In the genomic region with DNA sequence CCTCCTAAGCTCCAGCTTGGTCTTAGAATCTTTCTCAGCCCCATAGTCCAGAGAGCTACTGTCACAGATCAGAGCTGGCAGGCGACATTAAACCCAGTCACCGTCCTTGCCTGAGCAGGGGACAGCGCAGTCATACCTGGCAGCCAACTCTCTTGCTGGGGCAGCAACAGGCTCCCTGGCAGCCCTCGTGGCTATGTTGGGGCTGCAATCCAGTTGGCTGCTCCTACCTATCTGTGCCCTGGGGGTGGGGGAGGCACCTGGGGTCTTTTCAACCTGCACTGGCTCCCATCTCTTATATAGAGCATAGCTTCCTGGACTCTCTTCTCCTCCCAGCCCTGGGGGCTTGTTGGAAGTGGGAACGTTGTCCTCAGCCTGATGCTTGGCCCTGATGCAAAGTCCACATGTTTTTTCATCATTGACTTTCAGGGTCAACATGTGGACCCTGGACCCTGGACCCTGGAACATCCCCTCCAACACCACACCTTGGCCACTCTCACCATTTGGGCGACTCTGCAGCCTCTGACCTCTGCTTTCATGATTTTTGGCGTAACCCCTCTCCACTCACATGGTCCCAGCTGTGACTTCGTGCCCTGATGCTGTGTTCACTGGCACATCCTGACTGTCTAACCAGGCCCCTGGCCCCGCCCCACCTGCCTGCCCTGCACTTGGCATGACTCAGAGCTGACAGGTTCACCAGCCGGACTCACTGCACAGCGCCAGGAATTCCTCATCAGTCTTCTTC, we compare ENCODE assay signal across 10 cellular contexts. TPM values are rescaled to one million over a fixed set of nuclear protein-coding genes. Genes with fewer than 3 reads are reported as not detected.
DNase-seq lines count a peak whose midpoint lies in the region; ATAC-seq and TF ChIP-seq lines count a peak whose summit lies in the region.
"Had no signal": no experiment of that assay in that cellular context is flagged by ENCODE, and none has a peak within 500 bp of the region (broad histone marks: within the 10 kb centered on the region; RNA-seq: fewer than 3 reads in every experiment).

No MANE protein-coding gene starts in this region.

- H3K79me1 ChIP-seq in neuronal stem cell (ENCODE audit: low read depth, low read length): no peaks in the 10 kb centered on the region

- H3K14ac ChIP-seq in neuronal stem cell (ENCODE audit: low read length): no peak overlapping the region

- no peak overlapping the region for H2BK12ac ChIP-seq in neuronal stem cell (ENCODE audit: low read length)

- peak overlapping the region; percentile 1 for H3K9ac ChIP-seq in neuronal stem cell (ENCODE audit: low read depth, low read length, poor library complexity)

- no peak for TF ChIP-seq CTCF in coronary artery (IDR thresholded peaks at IDR 0.05)

- no peak for ATAC-seq in HG02623 (IDR thresholded peaks at IDR 0.05; ENCODE audit: unreplicated experiment)

- WGBS in neuronal stem cell (ENCODE audit: extremely low coverage in 2 of 2, insufficient read length in 2 of 2, insufficient replicate concordance in 1 of 2), 2 donors: no CpG with 5 or more reads among the region's 11 CpGs

- no peak overlapping the region for H3K4me3 ChIP-seq in coronary artery
- H3K4me3 ChIP-seq in neuronal stem cell (ENCODE audit: low read length in 2 of 2): no peak overlapping the region

- H3K4ac ChIP-seq in neuronal stem cell (ENCODE audit: low read length): no peak overlapping the region

- H2BK15ac ChIP-seq in neuronal stem cell (ENCODE audit: low read length): peak overlapping the region; percentile 22

- H2BK5ac ChIP-seq in neuronal stem cell (ENCODE audit: low read length): no peak overlapping the region

- peak overlapping the region; percentile 22 for H2AK5ac ChIP-seq in neuronal stem cell (ENCODE audit: low read depth, low read length)

- H3K36me3 ChIP-seq in neuronal stem cell (replicated peaks in 1 of 2; ENCODE audit: control insufficient read depth in 2 of 2, insufficient read depth in 2 of 2, low read length in 2 of 2): no peaks in the 10 kb centered on the region

- H3K23ac ChIP-seq in neuronal stem cell (ENCODE audit: low read depth, low read length, poor library complexity): no peak overlapping the region

- H3K27me3 ChIP-seq in neuronal stem cell (ENCODE audit: control insufficient read depth in 3 of 3, insufficient read depth in 3 of 3, low read depth in 1 of 3, low read length in 3 of 3): no peaks in the 10 kb centered on the region

- H3K4me2 ChIP-seq in neuronal stem cell (ENCODE audit: insufficient read depth, low read length, poor library complexity, severe bottlenecking): no peak overlapping the region

- peaks cover 2% of the 10 kb centered on the region in 2 donors for H3K9me3 ChIP-seq in neuronal stem cell (replicated peaks in 1 of 2; ENCODE audit: control insufficient read depth in 2 of 2, insufficient read depth in 1 of 2, low read depth in 1 of 2, low read length in 2 of 2)

- no peak overlapping the region for H2AFZ ChIP-seq in neuronal stem cell (ENCODE audit: low read length)

- H3K4me1 ChIP-seq in neuronal stem cell (ENCODE audit: control insufficient read depth in 2 of 2, insufficient read depth in 1 of 2, low read depth in 1 of 2, low read length in 2 of 2): peaks cover 13 to 18% of the 10 kb centered on the region in 2 donors

- no peak overlapping the region for H4K8ac ChIP-seq in neuronal stem cell (ENCODE audit: low read depth, low read length)

- H3K27ac ChIP-seq in coronary artery: no peak overlapping the region
- H3K27ac ChIP-seq in neuronal stem cell (replicated peaks; ENCODE audit: low read length): no peak overlapping the region
- H3K27ac ChIP-seq: 22Rv1 had no signal

- no peak overlapping the region for H4K91ac ChIP-seq in neuronal stem cell (ENCODE audit: low read depth, low read length, poor library complexity)

- peak overlapping the region; percentile 21 for H3K18ac ChIP-seq in neuronal stem cell (ENCODE audit: low read length)

- H2BK120ac ChIP-seq in neuronal stem cell (ENCODE audit: low read depth, low read length): no peak overlapping the region

- peak; percentile 18 for DNase-seq in DMS153 (lab: John Stamatoyannopoulos, UW)
- no peak for DNase-seq in DMS153 treated with DMSO at 0.1 percent for 48 hours (lab: John Stamatoyannopoulos, UW; ENCODE audit: unreplicated experiment)
- DNase-seq in M059J (ENCODE audit: low read depth): peak; percentile 79
- DNase-seq in coronary artery (ENCODE audit: low spot score): peak; percentile 64
- no peak for DNase-seq in neuronal stem cell (ENCODE audit: low spot score)
- DNase-seq in Ammon's horn (ENCODE audit: low spot score): no peak
- no peak for DNase-seq in HCEC 1CT
- DNase-seq: NCI-H510A had no signal

RNA-seq across cellular contexts. Expression of a gene that starts 45.6 kb away (rescaled TPM):
- 21.4 and 43.0 TPM in 2 replicates for total RNA-seq in M059J (2014; rRNA removed; shearing (Covaris generic))
- 1.8 TPM for polyA plus RNA-seq in neuronal stem cell (2013, experiment 1 of 2)
- 1.6 TPM for polyA plus RNA-seq in neuronal stem cell (2013, experiment 2 of 2)

Comparison
In these comparisons a context has a peak if more than half of its experiments do, and no peak if none do; other contexts are left out.
1. DNase-seq: peak in DMS153 (single experiment), M059J (single experiment) and coronary artery (single experiment); none in DMS153 treated with DMSO at 0.1 percent for 48 hours (single experiment), neuronal stem cell (single experiment), Ammon's horn (single experiment) and HCEC 1CT (single experiment).